Comparison of ENCODE assay signal across 25 cellular contexts in genomic region chr5:128118214-128118613, GRCh38. TPM values are rescaled to one million over a fixed set of nuclear protein-coding genes. Genes with fewer than 3 reads are reported as not detected.
A peak's percentile ranks its signal among the peaks of the same experiment; 100 is the strongest.
DNase-seq lines count a peak whose midpoint lies in the region; ATAC-seq, FAIRE-seq and TF ChIP-seq lines count a peak whose summit lies in the region.
"Had no signal": no experiment of that assay in that cellular context is flagged by ENCODE, and none has a peak within 500 bp of the region (broad histone marks: within the 10 kb centered on the region; RNA-seq: fewer than 3 reads in every experiment).

No MANE protein-coding gene starts in this region.

- no peaks in the 10 kb centered on the region for H3K9me1 ChIP-seq in K562 (ENCODE audit: control insufficient read depth, insufficient read depth, low read length)

- no peaks in the 10 kb centered on the region for H3K79me2 ChIP-seq in SK-N-SH (ENCODE audit: insufficient read depth)
- no peaks in the 10 kb centered on the region for H3K79me2 ChIP-seq in K562 (ENCODE audit: control insufficient read depth, insufficient read depth, low read length)
- H3K79me2 ChIP-seq in smooth muscle cell (ENCODE audit: low read depth), result no peaks in the 10 kb centered on the region

- TF ChIP-seq EP300 in SK-N-SH (IDR thresholded peaks at IDR 0.05; ENCODE audit: borderline replicate concordance in 1 of 2, low read depth in 1 of 2, low read length in 1 of 2), result no peak
- TF ChIP-seq EP300 in K562 (IDR thresholded peaks at IDR 0.05; ENCODE audit: low read length), result no peak

- no peak for ATAC-seq in SK-N-SH treated with all-trans-retinoic acid at 6 μM for 48 hours
- no peak for ATAC-seq in K562
- ATAC-seq: A549, GM12878 had no signal

- CTCF ChIA-PET in SK-N-SH (lab: Yijun Ruan, JAX) (no interaction called here), K562 (lab: Yijun Ruan, JAX; ENCODE audit: low intra/inter-chr PET ratio) (no interaction called here)

- no peak overlapping the region for H3K4me3 ChIP-seq in SK-N-SH (ENCODE audit: low read depth in 2 of 2, low read length in 1 of 2)
- H3K4me3 ChIP-seq in K562, result no peak overlapping the region
- no peak overlapping the region for H3K4me3 ChIP-seq in smooth muscle cell
- H3K4me3 ChIP-seq: A549, GM12878 had no signal

- TF ChIP-seq RAD21 in SK-N-SH (IDR thresholded peaks at IDR 0.05; ENCODE audit: low read length) (no peak), K562 (CRISPR knock-in tag; conservative IDR thresholded peaks at IDR 0.05 in 1 of 2, IDR thresholded peaks at IDR 0.05 in 1 of 2) (no peak)

- H3K4me1 ChIP-seq in SK-N-SH (ENCODE audit: control insufficient read depth in 1 of 2, insufficient read depth in 2 of 2, low read depth in 1 of 2, low read length in 1 of 2), result no peaks in the 10 kb centered on the region
- H3K4me1 ChIP-seq in K562 (replicated peaks in 1 of 2; ENCODE audit: control insufficient read depth in 2 of 2, insufficient read depth in 2 of 2, low read length in 2 of 2), result no peaks in the 10 kb centered on the region
- H3K4me1 ChIP-seq in smooth muscle cell (ENCODE audit: low read depth), result no peaks in the 10 kb centered on the region
- H3K4me1 ChIP-seq: A549 had no signal

- no peak for TF ChIP-seq POLR2A in K562 (conservative IDR thresholded peaks at IDR 0.05)

- WGBS in SK-N-SH (ENCODE audit: low lambda C conversion rate), result 94% methylated on average over 2 of the region's 2 CpGs
- 95% methylated on average over 2 of the region's 2 CpGs for WGBS in K562 (ENCODE audit: insufficient coverage, low coverage, missing lambda C conversion rate)
- 99% methylated on average over 2 of the region's 2 CpGs for WGBS in smooth muscle cell (ENCODE audit: low lambda C conversion rate)

- intact Hi-C loops in K562 (cut with micrococcal nuclease), result no loop called here

- H3F3A ChIP-seq in SK-N-SH (replicated peaks; ENCODE audit: insufficient read depth), result peaks cover 2% of the 10 kb centered on the region
- H3F3A ChIP-seq in smooth muscle cell (ENCODE audit: low read depth), result no peaks in the 10 kb centered on the region

- H3K9me3 ChIP-seq in SK-N-SH, result peaks cover 10% of the 10 kb centered on the region
- H3K9me3 ChIP-seq in K562 (replicated peaks; ENCODE audit: control insufficient read depth, insufficient read depth, low read depth, low read length), result 0 out of 2 replicates have a peak, but pooled peaks cover 1% of the 10 kb centered on the region
- H3K9me3 ChIP-seq in smooth muscle cell (replicated peaks; ENCODE audit: low read depth), result peaks cover 9% of the 10 kb centered on the region

- H3K36me3 ChIP-seq in SK-N-SH (replicated peaks in 1 of 2; ENCODE audit: control insufficient read depth in 1 of 2, insufficient read depth in 2 of 2, low read length in 1 of 2) (peaks cover 22 to 50% of the 10 kb centered on the region in 2 experiments), K562 (ENCODE audit: control insufficient read depth, insufficient read depth, low read length) (peaks cover 30% of the 10 kb centered on the region), smooth muscle cell (ENCODE audit: low read depth) (peaks cover 37% of the 10 kb centered on the region)

- H4K20me1 ChIP-seq in SK-N-SH (ENCODE audit: insufficient read depth) (no peaks in the 10 kb centered on the region), K562 (replicated peaks; ENCODE audit: control insufficient read depth, insufficient read depth, low read length) (no peaks in the 10 kb centered on the region), smooth muscle cell (ENCODE audit: low read depth) (no peaks in the 10 kb centered on the region)

- no peak overlapping the region for H3K4me3 Mint-ChIP-seq in mesothelial cell of epicardium
- H3K4me3 Mint-ChIP-seq: B cell; CD14-positive monocyte; CD4-positive, alpha-beta memory T cell; CD4-positive, CD25-positive, alpha-beta regulatory T cell; CD8-positive, alpha-beta memory T cell had no signal

- no peak overlapping the region for H3K27ac Mint-ChIP-seq in mesothelial cell of epicardium
- H3K27ac Mint-ChIP-seq: B cell; CD14-positive monocyte; CD4-positive, alpha-beta memory T cell; CD4-positive, CD25-positive, alpha-beta regulatory T cell; CD8-positive, alpha-beta memory T cell had no signal

- in situ Hi-C loops in K562 (cut with MboI), result no loop called here

- peaks cover 10% of the 10 kb centered on the region for H3K9me3 Mint-ChIP-seq in mesothelial cell of epicardium

- no peak for FAIRE-seq in K562 (lab: Jason Lieb, UNC)
- FAIRE-seq: GM12878, GM12892, GM18507 had no signal

- H3K27me3 ChIP-seq in SK-N-SH (ENCODE audit: insufficient read depth) (no peaks in the 10 kb centered on the region), K562 (ENCODE audit: control insufficient read depth in 2 of 2, insufficient read depth in 2 of 2, low read length in 2 of 2) (no peaks in the 10 kb centered on the region), smooth muscle cell (ENCODE audit: low read depth) (no peaks in the 10 kb centered on the region)

- no peaks in the 10 kb centered on the region for H3K27me3 Mint-ChIP-seq in mesothelial cell of epicardium (ENCODE audit: low read depth)
- H3K27me3 Mint-ChIP-seq: B cell; CD4-positive, alpha-beta memory T cell; CD4-positive, CD25-positive, alpha-beta regulatory T cell; CD8-positive, alpha-beta memory T cell had no signal

- no peak overlapping the region for H3K27ac ChIP-seq in SK-N-SH (ENCODE audit: low read depth in 2 of 2, low read length in 1 of 2)
- no peak overlapping the region for H3K27ac ChIP-seq in K562 (ENCODE audit: extremely low read depth, low read depth, low read length)
- no peak overlapping the region for H3K27ac ChIP-seq in smooth muscle cell (ENCODE audit: low read depth)
- H3K27ac ChIP-seq: 22Rv1, A549 had no signal

- H3K36me3 Mint-ChIP-seq in mesothelial cell of epicardium, result peaks cover 45% of the 10 kb centered on the region

- POLR2A ChIA-PET in SK-N-SH (lab: Yijun Ruan, JAX), result no interaction called here
- POLR2A ChIA-PET in K562 (lab: Yijun Ruan, JAX), result no interaction called here

- no peak overlapping the region for H2AFZ ChIP-seq in SK-N-SH (ENCODE audit: low read depth)
- no peak overlapping the region for H2AFZ ChIP-seq in K562 (ENCODE audit: low read depth, low read length)
- H2AFZ ChIP-seq in smooth muscle cell (ENCODE audit: low read depth), result no peak overlapping the region

- no peak overlapping the region for H3K4me2 ChIP-seq in SK-N-SH
- H3K4me2 ChIP-seq in K562 (ENCODE audit: insufficient read depth, low read length), result no peak overlapping the region
- no peak overlapping the region for H3K4me2 ChIP-seq in smooth muscle cell
- H3K4me2 ChIP-seq: A549 had no signal

- H3K4me1 Mint-ChIP-seq in mesothelial cell of epicardium, result peaks cover 3% of the 10 kb centered on the region
- H3K4me1 Mint-ChIP-seq: B cell; CD14-positive monocyte; CD4-positive, alpha-beta memory T cell; CD8-positive, alpha-beta memory T cell had no signal

- DNase-seq in SK-N-SH (no peak), K562 (ENCODE audit: extremely low read depth in 1 of 4, low spot score in 3 of 4) (no peak), smooth muscle cell (lab: John Stamatoyannopoulos, UW; ENCODE audit: unreplicated experiment) (no peak), mesothelial cell of epicardium (ENCODE audit: low spot score in 2 of 2, unreplicated experiment in 2 of 2) (no peak)
- DNase-seq: AML-193; C1 segment of cervical spinal cord; CD4-positive, alpha-beta memory T cell; CD4-positive, CD25-positive, alpha-beta regulatory T cell; CD8-positive, alpha-beta memory T cell; COR-L47; DMS 273 treated with DMSO at 0.1 percent for 48 hours; DMS153; DMS53; DMS79; DND-41; EL; GDM1 had no signal

- H3K9me2 ChIP-seq in SK-N-SH, result no peaks in the 10 kb centered on the region

- H3K9ac ChIP-seq in SK-N-SH (no peak overlapping the region), K562 (ENCODE audit: insufficient read depth in 1 of 2, low read depth in 2 of 2, low read length in 2 of 2) (no peak overlapping the region), smooth muscle cell (ENCODE audit: low read depth) (no peak overlapping the region)

- BruUV-seq in K562 (replicated peaks; lab: Mats Ljungman, UMichigan), result no TSS peak

- no peak for TF ChIP-seq CTCF in SK-N-SH (IDR thresholded peaks at IDR 0.05)
- TF ChIP-seq CTCF in K562 (IDR thresholded peaks at IDR 0.05 in 2 of 3, conservative IDR thresholded peaks at IDR 0.05 in 1 of 3; ENCODE audit: insufficient read depth in 2 of 3, low read depth in 1 of 3, low read length in 3 of 3), result no peak
- no peak for TF ChIP-seq CTCF in smooth muscle cell (IDR thresholded peaks at IDR 0.05; ENCODE audit: borderline replicate concordance, insufficient read depth, poor library complexity, severe bottlenecking)
- TF ChIP-seq CTCF in mesothelial cell of epicardium (IDR thresholded peaks at IDR 0.05; ENCODE audit: unreplicated experiment), result no peak

TF ChIP-seq in SK-N-SH treated with all-trans-retinoic acid at 6 μM for 48 hours, 23 proteins besides CTCF, POLR2A, EP300 and RAD21 (continues in another document):
- TF ChIP-seq ZNF8 (CRISPR knock-in tag; IDR thresholded peaks at IDR 0.05), result peak; percentile 64; the same call in 1 of the 2 replicates

TF ChIP-seq in SK-N-SH, 30 proteins besides CTCF, POLR2A, EP300 and RAD21 (continues in another document):
- TF ChIP-seq SMC3 (IDR thresholded peaks at IDR 0.05; ENCODE audit: low read depth, low read length), result no peak

TF ChIP-seq in K562, 482 proteins besides CTCF, POLR2A, EP300 and RAD21 (continues in another document):
- TF ChIP-seq ZNF146 (CRISPR knock-in tag; IDR thresholded peaks at IDR 0.05; ENCODE audit: unreplicated experiment), result peak; percentile 25

RNA-seq across cellular contexts. Expression of gene SLC12A2, which starts 34.6 kb away (rescaled TPM):
- polyA plus RNA-seq in SK-N-SH (2012; rRNA removed) (5.6 and 6.4 TPM in 2 replicates), K562 (2011; rRNA removed) (7.2 and 12.6 TPM in 2 replicates), K562 (2014; fragmentation: Illumina TruSeq; extraction: Trizol) (6.4 and 6.7 TPM in 2 replicates), K562 (2014; fragmentation: Nextera tagmentation; extraction: Ambion mirVana) (1 to 10 TPM; 5.3 to 5.4 TPM), K562 (2014; rRNA removed) (5.1 and 5.7 TPM in 2 replicates), smooth muscle cell (4.2 and 5.5 TPM in 2 replicates)
- 6.4 and 6.6 TPM in 2 replicates for polyA plus RNA-seq in SK-N-SH (2012; cell fraction: cytosol; rRNA removed)
- 3.4 and 5.4 TPM in 2 replicates for polyA plus RNA-seq in SK-N-SH (2012; cell fraction: nucleus; rRNA removed)
- total RNA-seq in K562 (2011; cell fraction: chromatin; rRNA removed; ENCODE audit: low replicate concordance), result 25.5 and 58.3 TPM in 2 replicates
- 16.8 and 22.5 TPM in 2 replicates for total RNA-seq in K562 (2011; cell fraction: nucleolus; rRNA removed)
- 28.2 and 32.5 TPM in 2 replicates for total RNA-seq in K562 (2011; cell fraction: nucleoplasm; rRNA removed)
- total RNA-seq in K562 (2014; rRNA removed) (14.6 and 16.6 TPM in 2 replicates), K562 (2014; rRNA removed; fragmentation: Illumina TruSeq; extraction: Trizol) (20.3 and 25.8 TPM in 2 replicates), K562 (2015; rRNA removed; fragmentation: Illumina TruSeq; extraction: Trizol) (18.1 and 18.6 TPM in 2 replicates), K562 (2021) (17.5 and 19.7 TPM in 2 replicates), smooth muscle cell (17.2 and 17.8 TPM in 2 replicates), mesothelial cell of epicardium (24.0 to 27.0 TPM (median 24.6 TPM) in 3 replicates)
- 3.8 and 4.3 TPM in 2 replicates for polyA plus RNA-seq in K562 (2011; cell fraction: cytosol; rRNA removed)
- 4.7 and 5.9 TPM in 2 replicates for polyA plus RNA-seq in K562 (2011; cell fraction: nucleus; rRNA removed)
- polyA plus RNA-seq in K562 (2012), result 4.6 and 6.5 TPM in 2 replicates
- 59.0 and 96.2 TPM in 2 replicates for polyA minus RNA-seq in K562 (2011; rRNA and poly(A)+ RNA removed)
- 15.4 and 28.4 TPM in 2 replicates for polyA minus RNA-seq in K562 (2011; cell fraction: cytosol; rRNA and poly(A)+ RNA removed)
- 17.2 and 19.3 TPM in 2 replicates for polyA minus RNA-seq in K562 (2011; cell fraction: nucleus; rRNA and poly(A)+ RNA removed)
